Comparison of ENCODE assay signal across 11 cellular contexts in genomic region chr12:51815571-51815970, GRCh38. TPM values are rescaled to one million over a fixed set of nuclear protein-coding genes. Genes with fewer than 3 reads are reported as not detected.
DNase-seq lines count a peak whose midpoint lies in the region; ATAC-seq and TF ChIP-seq lines count a peak whose summit lies in the region.
"Had no signal": no experiment of that assay in that cellular context is flagged by ENCODE, and none has a peak within 500 bp of the region (broad histone marks: within the 10 kb centered on the region; RNA-seq: fewer than 3 reads in every experiment).

No MANE protein-coding gene starts in this region.

- no peak overlapping the region for H2BK120ac ChIP-seq in IMR-90 (ENCODE audit: low read depth, low read length)

- no peak overlapping the region for H4K91ac ChIP-seq in IMR-90 (ENCODE audit: insufficient read depth, low read depth, low read length)

- in situ Hi-C loops in IMR-90 (cut with MboI; ENCODE audit: low sequenced_read_pairs) = no loop called here

- H3K27me3 ChIP-seq in Caco-2 (replicated peaks; ENCODE audit: control insufficient read depth, insufficient read depth, low read length) = no peaks in the 10 kb centered on the region
- no peaks in the 10 kb centered on the region; the same call in 1 of the 2 replicates for H3K27me3 ChIP-seq in IMR-90 (ENCODE audit: control insufficient read depth, insufficient read depth, low read length)
- H3K27me3 ChIP-seq in ascending aorta = peaks cover 5% of the 10 kb centered on the region

- H3K36me3 Mint-ChIP-seq in Caco-2 (ENCODE audit: insufficient read depth, unreplicated experiment) (peaks cover 10% of the 10 kb centered on the region), nephron (ENCODE audit: low read depth) (no peaks in the 10 kb centered on the region)
- peaks cover 1% of the 10 kb centered on the region for H3K36me3 Mint-ChIP-seq in central memory CD8-positive, alpha-beta T cell (ENCODE audit: insufficient read depth)

- H3K4me1 ChIP-seq in Caco-2 = peaks cover 11% of the 10 kb centered on the region
- H3K4me1 ChIP-seq in IMR-90 (ENCODE audit: control insufficient read depth, insufficient read depth, low read length) = peaks cover 10% of the 10 kb centered on the region; the same call in 1 of the 2 replicates
- no peaks in the 10 kb centered on the region for H3K4me1 ChIP-seq in ascending aorta

- H3K4me3 ChIP-seq in Caco-2 (ENCODE audit: low read depth, low read length) (no peak overlapping the region), IMR-90 (ENCODE audit: insufficient read depth, low read depth, low read length) (no peak overlapping the region), ascending aorta (no peak overlapping the region)

- POLR2A ChIA-PET in Caco-2 (lab: Charles Lee) = interaction anchor here (0.6 kb wide), 1 partner anchor 50 kb away, joined by 3 read pairs; no protein-coding TSS in a partner anchor
- POLR2A ChIA-PET in IMR-90 (lab: Charles Lee; ENCODE audit: unreplicated experiment) = no interaction called here

- H4K8ac ChIP-seq in IMR-90 (ENCODE audit: low read depth in 2 of 2, low read length in 2 of 2) = no peak overlapping the region

- intact Hi-C loops in Caco-2 (cut with micrococcal nuclease; ENCODE audit: unreplicated experiment) (loop anchor here (2.0 kb wide), 1 partner anchor 283 kb away; no protein-coding TSS in a partner anchor), IMR-90 (cut with micrococcal nuclease) (loop anchor here (2.0 kb wide), 2 partner anchors 283 to 391 kb away; partner anchors contain the start of gene SLC4A8), ascending aorta (cut with DNase I) (loop anchor here (10.0 kb wide), 1 partner anchor 391 kb away; the partner anchor contains the start of gene SLC4A8)

- H3K56ac ChIP-seq in IMR-90 (ENCODE audit: extremely low read depth, insufficient read depth, low read length) = no peak overlapping the region

- H3K9me1 ChIP-seq in IMR-90 (ENCODE audit: insufficient read depth, low read length) = no peaks in the 10 kb centered on the region; the same call in 1 of the 2 replicates

- H2BK15ac ChIP-seq in IMR-90 (ENCODE audit: low read depth, low read length) = no peak overlapping the region

- no peak overlapping the region for H2AK5ac ChIP-seq in IMR-90 (ENCODE audit: low read depth, low read length)

- H4K5ac ChIP-seq in IMR-90 (ENCODE audit: low read depth, low read length) = no peak overlapping the region

- H3K4me3 Mint-ChIP-seq in Caco-2 (ENCODE audit: unreplicated experiment) (peak overlapping the region; percentile 65), nephron (peak overlapping the region; percentile 81 to 84 (median 82))
- H3K4me3 Mint-ChIP-seq in central memory CD8-positive, alpha-beta T cell = peak overlapping the region; percentile 80

- no peak overlapping the region for H2AFZ ChIP-seq in IMR-90 (replicated peaks; ENCODE audit: low read length, poor library complexity)

- no peak for TF ChIP-seq POLR2A in IMR-90 (IDR thresholded peaks at IDR 0.05; ENCODE audit: low read depth, low read length)

- dilution Hi-C loops in IMR-90 (cut with HindIII; ENCODE audit: low sequenced_read_pairs, unreplicated experiment) = no loop called here

- TF ChIP-seq RAD21 in IMR-90 (IDR thresholded peaks at IDR 0.05; ENCODE audit: low read length) = no peak

- H3K9ac ChIP-seq in IMR-90 (ENCODE audit: low read depth, low read length) = no peak overlapping the region

- no peak overlapping the region for H3K4me2 ChIP-seq in IMR-90 (ENCODE audit: low read depth, low read length)

- H2BK20ac ChIP-seq in IMR-90 (ENCODE audit: low read depth, low read length) = no peak overlapping the region

- H2BK5ac ChIP-seq in IMR-90 (ENCODE audit: low read depth, low read length, poor library complexity, severe bottlenecking) = no peak overlapping the region

- TF ChIP-seq CTCF in Caco-2 (IDR thresholded peaks at IDR 0.05; ENCODE audit: insufficient read depth in 1 of 2, low read depth in 1 of 2, low read length in 1 of 2, severe bottlenecking in 1 of 2, unreplicated experiment in 1 of 2) (no peak), IMR-90 (conservative IDR thresholded peaks at IDR 0.05; ENCODE audit: low read depth, low read length) (no peak), nephron (IDR thresholded peaks at IDR 0.05; ENCODE audit: unreplicated experiment in 3 of 3) (no peak), ascending aorta (IDR thresholded peaks at IDR 0.05) (no peak)

- no peak for DNase-seq in Caco-2
- DNase-seq in IMR-90 = no peak
- no peak for DNase-seq in central memory CD8-positive, alpha-beta T cell (ENCODE audit: low spot score in 2 of 2)
- DNase-seq in SKM-1 (lab: John Stamatoyannopoulos, UW; ENCODE audit: unreplicated experiment) = no peak
- DNase-seq in ascending aorta (ENCODE audit: low spot score in 2 of 2) = no peak
- no peak for DNase-seq in NCI-H1092 treated with DMSO at 0.1 percent for 48 hours (lab: John Stamatoyannopoulos, UW)
- DNase-seq: esophagus squamous epithelium, GF-D8, NCI-H1694, SHP77 had no signal

- H3K4ac ChIP-seq in IMR-90 (ENCODE audit: low read depth, low read length) = no peak overlapping the region

- peak overlapping the region; percentile 9 for H3K27ac Mint-ChIP-seq in Caco-2 (ENCODE audit: unreplicated experiment)
- H3K27ac Mint-ChIP-seq in central memory CD8-positive, alpha-beta T cell (ENCODE audit: low read depth) = peak overlapping the region; percentile 89
- H3K27ac Mint-ChIP-seq in nephron = peak overlapping the region; percentile 37 to 58 (median 45)

- H3K27ac ChIP-seq in IMR-90 (ENCODE audit: insufficient read depth, low read length) (no peak overlapping the region), ascending aorta (no peak overlapping the region)

- CTCF ChIA-PET in Caco-2 (lab: Charles Lee) (no interaction called here), IMR-90 (lab: Yijun Ruan, JAX) (no interaction called here)

- H3K23ac ChIP-seq in IMR-90 (ENCODE audit: low read depth, low read length) = 0 out of 2 replicates have a peak overlapping the region, but pooled peaks have one; percentile 9

- H3K4me1 Mint-ChIP-seq in Caco-2 (ENCODE audit: low read depth, unreplicated experiment) = peaks cover 18% of the 10 kb centered on the region
- H3K4me1 Mint-ChIP-seq in central memory CD8-positive, alpha-beta T cell = peaks cover 17% of the 10 kb centered on the region
- H3K4me1 Mint-ChIP-seq in nephron = peaks cover 27% of the 10 kb centered on the region

- no peak overlapping the region for H3K14ac ChIP-seq in IMR-90 (replicated peaks; ENCODE audit: low read depth, low read length)

- no peak overlapping the region for H2AK9ac ChIP-seq in IMR-90 (replicated peaks; ENCODE audit: low read depth, low read length, poor library complexity)

- H3K18ac ChIP-seq in IMR-90 (ENCODE audit: low read depth, low read length) = no peak overlapping the region

- H3K9me3 Mint-ChIP-seq in Caco-2 (ENCODE audit: unreplicated experiment) = no peaks in the 10 kb centered on the region
- no peaks in the 10 kb centered on the region for H3K9me3 Mint-ChIP-seq in central memory CD8-positive, alpha-beta T cell
- H3K9me3 Mint-ChIP-seq in nephron = no peaks in the 10 kb centered on the region

- H3K27me3 Mint-ChIP-seq in Caco-2 (ENCODE audit: insufficient read depth, unreplicated experiment) = no peaks in the 10 kb centered on the region
- no peaks in the 10 kb centered on the region for H3K27me3 Mint-ChIP-seq in central memory CD8-positive, alpha-beta T cell
- peaks cover 37% of the 10 kb centered on the region for H3K27me3 Mint-ChIP-seq in nephron (ENCODE audit: low read depth)

- WGBS in IMR-90 (ENCODE audit: extremely low coverage in 2 of 2, insufficient read length in 1 of 2), 2 experiments = no CpG with 5 or more reads among the region's 6 CpGs

- H3K79me1 ChIP-seq in IMR-90 (ENCODE audit: low read depth in 1 of 2, low read length in 2 of 2) = 0 out of 4 replicates have a peak, but pooled peaks cover 0 to 2% of the 10 kb centered on the region in 2 experiments

- H3K9me3 ChIP-seq in Caco-2 (no peaks in the 10 kb centered on the region), IMR-90 (ENCODE audit: control insufficient read depth, insufficient read depth, low read length) (no peaks in the 10 kb centered on the region), ascending aorta (no peaks in the 10 kb centered on the region)
- H3K9me3 ChIP-seq: esophagus squamous epithelium had no signal

- H3K36me3 ChIP-seq in Caco-2 (ENCODE audit: control insufficient read depth, insufficient read depth, low read length) = no peaks in the 10 kb centered on the region
- H3K36me3 ChIP-seq in IMR-90 (ENCODE audit: control insufficient read depth, insufficient read depth, low read length) = no peaks in the 10 kb centered on the region
- H3K36me3 ChIP-seq in ascending aorta = no peaks in the 10 kb centered on the region
- H3K36me3 ChIP-seq: esophagus squamous epithelium had no signal

- ATAC-seq in IMR-90 (ENCODE audit: low read depth) = no peak
- no peak for ATAC-seq in central memory CD8-positive, alpha-beta T cell (replicated peaks; ENCODE audit: extremely low read depth, poor library complexity, severe bottlenecking)

- BruUV-seq in Caco-2 (replicated peaks; lab: Mats Ljungman, UMichigan) (no TSS peak), IMR-90 (replicated peaks; lab: Mats Ljungman, UMichigan) (no TSS peak)

- H4K20me1 ChIP-seq in IMR-90 (ENCODE audit: insufficient read depth, low read length) = no peaks in the 10 kb centered on the region

TF ChIP-seq in IMR-90, 13 proteins besides CTCF, POLR2A, EP300 and RAD21:
- TF ChIP-seq FOS (IDR thresholded peaks at IDR 0.05; ENCODE audit: low read depth, low read length) = no peak
- TF ChIP-seq MAFK (IDR thresholded peaks at IDR 0.05; ENCODE audit: low read depth, low read length) = no peak

RNA-seq across cellular contexts. Expression of gene FIGNL2, which starts 32.9 kb away (rescaled TPM):
- total RNA-seq in Caco-2 (2022) (3.5 and 3.6 TPM in 2 replicates), IMR-90 (2012; rRNA removed) (under 0.01 TPM in 2 replicates), ascending aorta (not detected)
- polyA plus RNA-seq in IMR-90 (2012; rRNA removed) = 0.09 and 0.12 TPM in 2 replicates
- polyA plus RNA-seq in IMR-90 (2012; cell fraction: cytosol; rRNA removed) = 0.02 and 0.04 TPM in 2 replicates
- 0.61 and 0.62 TPM in 2 replicates for polyA plus RNA-seq in IMR-90 (2012; cell fraction: nucleus; rRNA removed; ENCODE audit: low replicate concordance)

Comparison
In these comparisons a context has a peak if more than half of its experiments do, and no peak if none do; other contexts are left out.
1. H3K27ac Mint-ChIP-seq: peak in every context shown above with its lines; median percentile 89 in central memory CD8-positive, alpha-beta T cell; 45 in nephron; 9 in Caco-2.